In the genomic region with DNA sequence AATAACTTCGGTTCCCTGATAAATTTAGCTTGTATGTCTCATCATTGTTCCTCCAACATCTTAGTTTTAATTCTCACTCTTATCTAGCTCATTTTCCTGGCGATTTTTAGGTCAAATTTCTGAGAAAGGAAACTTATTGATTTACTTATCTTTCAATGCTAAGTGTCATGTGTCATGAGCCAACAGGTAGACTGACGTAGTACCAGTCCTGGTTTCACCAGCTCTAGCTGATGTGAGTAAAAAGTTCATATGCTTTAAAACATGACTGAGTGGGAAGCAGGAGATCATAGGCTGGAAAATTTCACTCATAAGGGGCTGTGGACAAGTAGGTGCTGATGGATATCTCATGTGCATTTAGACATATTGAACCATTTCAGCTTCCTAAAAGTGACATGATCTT, we compare ENCODE assay signal across 28 cellular contexts.
"Had no signal": no experiment of that assay in that cellular context is flagged by ENCODE, and none has a peak within 500 bp of the region (broad histone marks: within the 10 kb centered on the region; RNA-seq: fewer than 3 reads in every experiment).

No MANE protein-coding gene starts in this region.

- H3K9me3 ChIP-seq: psoas muscle, right lobe of liver, sigmoid colon, stomach, thoracic aorta, thyroid gland, tibial nerve, upper lobe of left lung, uterus had no signal

- FAIRE-seq: small intestine had no signal

- H3K4me3 ChIP-seq: neural progenitor cell, psoas muscle, right lobe of liver, sigmoid colon, stomach, thoracic aorta, thyroid gland, tibial nerve, upper lobe of left lung, uterus had no signal

- H3K79me2 ChIP-seq: parathyroid adenoma had no signal

- H3K4me1 ChIP-seq: parathyroid adenoma, psoas muscle, right lobe of liver, sigmoid colon, stomach, tibial nerve, upper lobe of left lung, uterus had no signal

- H3K36me3 Mint-ChIP-seq: naive thymus-derived CD4-positive, alpha-beta T cell; natural killer cell; neural progenitor cell; stimulated activated effector memory CD8-positive, alpha-beta T cell treated with anti-CD3 and anti-CD28 coated beads, Interleukin-12 subunit alpha, Interleukin-12 subunit beta, amount 100 ng/mL, for 72 hours; stimulated activated naive B cell treated with anti-CD40 and anti-IgM and Interleukin-4, amounts not matched to agents 10 μg/mL and 1 μg/mL and 100 μg/mL, for 72 hours had no signal

- H3K4me2 ChIP-seq: neural progenitor cell had no signal

- H3K9ac ChIP-seq: neural progenitor cell, parathyroid adenoma had no signal

- H3K9me3 Mint-ChIP-seq: neural progenitor cell had no signal

- H3K27ac Mint-ChIP-seq: naive thymus-derived CD4-positive, alpha-beta T cell; natural killer cell; nephron; neural progenitor cell; progenitor cell of endocrine pancreas; stimulated activated effector memory CD8-positive, alpha-beta T cell treated with anti-CD3 and anti-CD28 coated beads, Interleukin-12 subunit alpha, Interleukin-12 subunit beta, amount 100 ng/mL, for 72 hours; stimulated activated naive B cell treated with anti-CD40 and anti-IgM and Interleukin-4, amounts not matched to agents 10 μg/mL and 1 μg/mL and 100 μg/mL, for 72 hours; stimulated activated naive CD8-positive, alpha-beta T cell treated with anti-CD3 and anti-CD28 coated beads, Interleukin-15, Interleukin-2, amounts not matched to agents 100 ng/mL and 50 ng/mL, for 24 hours had no signal

- DNase-seq: naive thymus-derived CD4-positive, alpha-beta T cell; natural killer cell; occipital lobe; posterior cingulate gyrus; psoas muscle; right cardiac atrium; right lobe of liver; sigmoid colon; small intestine; stimulated activated CD4-positive, alpha-beta T cell treated with anti-CD3 and anti-CD28 coated beads, Interleukin-15, amount 100 ng/mL, for 24 hours; stimulated activated CD4-positive, alpha-beta T cell treated with anti-CD3 and anti-CD28 coated beads, Interleukin-2, amount 100 ng/mL, for 24 hours; stimulated activated CD4-positive, alpha-beta T cell treated with anti-CD3 and anti-CD28 coated beads, Interleukin-2, amount 100 ng/mL, for 48 hours; stimulated activated CD4-positive, alpha-beta T cell treated with anti-CD3 and anti-CD28 coated beads, Interleukin-4, amount 100 ng/mL, for 24 hours; stimulated activated naive B cell treated with anti-CD40 and anti-IgM and Interleukin-4, amounts not matched to agents 10 μg/mL and 1 μg/mL and 100 μg/mL, for 72 hours; stimulated activated naive CD4-positive, alpha-beta T cell treated with Interleukin-2 at 50 U/mL for 16 hours; stomach; thyroid gland; trophoblast cell; upper lobe of left lung; uterus had no signal

- H3K27me3 ChIP-seq: neural progenitor cell, right lobe of liver, sigmoid colon, stomach, thyroid gland, tibial nerve, upper lobe of left lung, uterus had no signal

- H2AFZ ChIP-seq: neural progenitor cell, parathyroid adenoma had no signal

- H3K4me1 Mint-ChIP-seq: naive thymus-derived CD4-positive, alpha-beta T cell; natural killer cell; nephron; stimulated activated effector memory CD8-positive, alpha-beta T cell treated with anti-CD3 and anti-CD28 coated beads, Interleukin-12 subunit alpha, Interleukin-12 subunit beta, amount 100 ng/mL, for 72 hours; stimulated activated naive B cell treated with anti-CD40 and anti-IgM and Interleukin-4, amounts not matched to agents 10 μg/mL and 1 μg/mL and 100 μg/mL, for 72 hours had no signal

- H3K27ac ChIP-seq: neural progenitor cell, parathyroid adenoma, psoas muscle, right lobe of liver, sigmoid colon, stomach, thoracic aorta, thyroid gland, tibial nerve, upper lobe of left lung, uterus had no signal

- ATAC-seq: naive thymus-derived CD4-positive, alpha-beta T cell; natural killer cell; psoas muscle; right cardiac atrium; right lobe of liver; stimulated activated effector memory CD8-positive, alpha-beta T cell treated with anti-CD3 and anti-CD28 coated beads, Interleukin-12 subunit alpha, Interleukin-12 subunit beta, amount 100 ng/mL, for 72 hours; stimulated activated naive B cell treated with anti-CD40 and anti-IgM and Interleukin-4, amounts not matched to agents 10 μg/mL and 1 μg/mL and 100 μg/mL, for 72 hours had no signal

- H3K36me3 ChIP-seq: neural progenitor cell, right lobe of liver, sigmoid colon, stomach, thoracic aorta, thyroid gland, tibial nerve, upper lobe of left lung, uterus had no signal

- H3K4me3 Mint-ChIP-seq: naive thymus-derived CD4-positive, alpha-beta T cell; natural killer cell; nephron; neural progenitor cell; stimulated activated effector memory CD8-positive, alpha-beta T cell treated with anti-CD3 and anti-CD28 coated beads, Interleukin-12 subunit alpha, Interleukin-12 subunit beta, amount 100 ng/mL, for 72 hours; stimulated activated naive B cell treated with anti-CD40 and anti-IgM and Interleukin-4, amounts not matched to agents 10 μg/mL and 1 μg/mL and 100 μg/mL, for 72 hours; stimulated activated naive CD8-positive, alpha-beta T cell treated with anti-CD3 and anti-CD28 coated beads, Interleukin-15, Interleukin-2, amounts not matched to agents 100 ng/mL and 50 ng/mL, for 24 hours had no signal
